ENCODE assay signal across 8 cellular contexts in the genomic region with DNA sequence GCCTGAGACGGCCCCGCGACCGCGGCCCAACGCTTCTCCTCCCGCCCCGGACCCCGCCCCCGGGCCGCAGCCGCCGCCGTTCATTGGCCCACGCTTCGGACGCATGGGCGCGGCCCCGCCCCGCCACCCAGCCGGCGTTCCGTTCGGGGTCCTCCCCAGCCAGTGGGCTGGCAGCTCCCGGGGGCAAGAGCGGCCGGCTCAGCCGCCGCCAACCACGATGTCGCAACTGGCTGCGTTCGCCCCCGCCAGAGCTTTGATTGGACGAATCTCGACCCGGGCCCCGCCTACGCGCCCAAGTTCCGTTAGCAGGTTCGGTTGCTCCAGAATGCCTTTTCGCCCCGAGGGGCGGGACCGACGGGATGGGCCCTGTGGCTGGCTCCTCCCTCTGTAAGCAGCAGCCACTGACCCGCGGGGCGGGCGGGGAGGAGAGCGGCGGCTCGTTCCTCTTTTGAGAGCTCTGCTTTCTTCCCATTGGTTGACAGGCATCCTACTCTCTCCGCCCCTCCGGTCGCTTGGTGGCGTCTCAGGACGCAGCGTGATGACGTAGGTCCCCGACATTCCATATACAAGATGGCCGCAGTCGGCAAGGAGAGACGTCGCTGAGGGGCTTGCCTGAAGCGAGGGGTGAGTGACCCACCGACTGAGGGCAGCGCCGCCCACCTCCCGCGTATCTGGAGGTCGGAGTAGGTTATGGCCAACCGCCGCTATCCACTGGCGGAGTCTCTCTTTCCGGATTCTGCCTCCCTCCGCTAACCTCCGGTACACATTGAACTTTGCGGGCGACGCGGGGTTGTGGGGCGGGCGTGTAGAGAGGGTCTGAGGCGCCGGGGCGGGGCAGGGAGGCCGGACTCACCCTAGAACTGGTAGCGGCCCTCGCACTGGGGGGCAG.
DNase-seq lines count a peak whose midpoint lies in the region; ATAC-seq and TF ChIP-seq lines count a peak whose summit lies in the region.

A gene (plus strand): TSS at position 554 of the 889 bp plus-strand sequence. CDS start 11,269 bp downstream, outside the sequence.
A gene (minus strand): TSS at position 4 of the 889 bp plus-strand sequence. CDS start 15,054 bp downstream, outside the sequence.

- DNase-seq in AG09319 (ENCODE audit: extremely low read depth, low read depth) (peak; percentile 100), NCI-H446 treated with DMSO at 0.1 percent for 48 hours (lab: John Stamatoyannopoulos, UW) (peak; percentile 100), cerebellar cortex (ENCODE audit: low spot score) (peak; percentile 100), iris pigment epithelial cell (ENCODE audit: low read depth) (peak; percentile 100)
- peak; percentile 100 for DNase-seq in stimulated activated CD4-positive, alpha-beta T cell treated with anti-CD3 and anti-CD28 coated beads, Interleukin-12 subunit alpha, Interleukin-12 subunit beta, amount 100 ng/mL, for 24 hours (ENCODE audit: low read depth in 2 of 2)

- TF ChIP-seq CTCF in AG09319 (IDR thresholded peaks at IDR 0.05; ENCODE audit: low read depth, low read length): no peak

- peak; percentile 83 for ATAC-seq in GM19035 (IDR thresholded peaks at IDR 0.05; ENCODE audit: unreplicated experiment)
- peak; percentile 87 for ATAC-seq in HG03354 (IDR thresholded peaks at IDR 0.05; ENCODE audit: poor library complexity, severe bottlenecking, unreplicated experiment)
- ATAC-seq in activated CD4-positive, CD25-positive, alpha-beta regulatory T cell treated with anti-CD3 and anti-CD28 coated beads, Interleukin-2, amount 50 U/mL, for 24 hours: peak; percentile 92 to 94

Comparison
In these comparisons a context has a peak if more than half of its experiments do, and no peak if none do; other contexts are left out.
1. Peak in every context shown above with its lines: DNase-seq and ATAC-seq.